Comparison of ENCODE assay signal across 21 cellular contexts in the genomic region with DNA sequence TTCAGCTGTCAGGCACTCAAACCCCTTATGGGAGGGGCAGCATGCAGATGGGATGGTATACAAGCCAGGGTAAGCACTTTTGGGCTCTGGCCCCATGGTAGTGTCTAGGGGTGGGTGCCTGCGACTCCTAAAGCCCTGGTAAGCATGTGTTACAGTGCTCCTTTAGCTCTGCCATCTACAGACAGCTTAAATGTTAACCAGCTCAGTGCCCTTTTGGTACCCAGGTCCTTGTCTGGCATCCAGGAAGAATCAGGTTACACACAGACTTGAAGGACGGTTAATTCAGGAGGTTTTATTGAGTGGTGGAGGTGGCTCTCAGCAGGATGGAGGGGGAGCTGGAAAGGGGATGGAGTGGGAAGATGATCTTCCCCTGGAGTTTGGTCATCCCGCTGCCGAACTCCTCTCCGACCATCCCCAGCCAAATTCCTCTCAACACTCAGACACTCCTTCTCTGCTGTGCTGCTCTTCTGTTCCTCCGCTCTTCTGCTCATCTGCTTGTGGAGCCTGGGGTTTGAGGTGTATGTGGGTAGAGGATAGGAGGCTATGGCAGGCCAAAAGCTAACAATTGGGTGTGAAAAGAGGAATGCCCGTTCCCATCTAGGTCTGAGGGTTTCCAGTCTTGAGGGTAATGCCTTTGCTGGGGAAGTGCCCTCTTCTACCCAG.
"Had no signal": no experiment of that assay in that cellular context is flagged by ENCODE, and none has a peak within 500 bp of the region (broad histone marks: within the 10 kb centered on the region; RNA-seq: fewer than 3 reads in every experiment).

No MANE protein-coding gene starts in this region.

- H3K27ac Mint-ChIP-seq: IgD-negative memory B cell had no signal

- H3K27me3 Mint-ChIP-seq: IgD-negative memory B cell had no signal

- H3K36me3 Mint-ChIP-seq: IgD-negative memory B cell had no signal

- H3K4me3 Mint-ChIP-seq: IgD-negative memory B cell had no signal

- ATAC-seq: K562 had no signal

- DNase-seq: Kasumi-1, MV-4-11, NCI-H1048, NCI-H1105, NCI-H1417, NCI-H1436 treated with DMSO at 0.1 percent for 48 hours, NCI-H1694, NCI-H187 treated with DMSO at 0.1 percent for 48 hours, NCI-H2029 treated with DMSO at 0.1 percent for 48 hours, NCI-H2171 treated with DMSO at 0.1 percent for 48 hours, NCI-H345, NCI-H446 treated with DMSO at 0.1 percent for 48 hours, NCI-H524 treated with DMSO at 0.1 percent for 48 hours, NCI-H69, NCI-H774, RPMI8226, SHP77, SK-N-SH, SW 1271 had no signal

- H3K4me1 Mint-ChIP-seq: IgD-negative memory B cell had no signal
